Comparison of ENCODE assay signal across 1 cellular context in genomic region chr6:33420493-33421343, GRCh38.
TF ChIP-seq lines count a peak whose summit lies in the region.

No MANE protein-coding gene starts in this region.

TF ChIP-seq in K562, 482 proteins besides CTCF, POLR2A, EP300 and RAD21 (continued from another document and continues in another):
- no peak for TF ChIP-seq IRF9 (tag; IDR thresholded peaks at IDR 0.05)
- no peak for TF ChIP-seq ZNF518B (CRISPR knock-in tag; IDR thresholded peaks at IDR 0.05)
- no peak for TF ChIP-seq USF2 (CRISPR knock-in tag; IDR thresholded peaks at IDR 0.05)
- peak in 2 of 3 experiments; percentile 89 to 99; a peak in 4 of 6 replicates for TF ChIP-seq ZBTB11 (CRISPR knock-in tag; IDR thresholded peaks at IDR 0.05)
- TF ChIP-seq DEAF1 (CRISPR knock-in tag; IDR thresholded peaks at IDR 0.05) = no peak
- TF ChIP-seq, protein P1, sequence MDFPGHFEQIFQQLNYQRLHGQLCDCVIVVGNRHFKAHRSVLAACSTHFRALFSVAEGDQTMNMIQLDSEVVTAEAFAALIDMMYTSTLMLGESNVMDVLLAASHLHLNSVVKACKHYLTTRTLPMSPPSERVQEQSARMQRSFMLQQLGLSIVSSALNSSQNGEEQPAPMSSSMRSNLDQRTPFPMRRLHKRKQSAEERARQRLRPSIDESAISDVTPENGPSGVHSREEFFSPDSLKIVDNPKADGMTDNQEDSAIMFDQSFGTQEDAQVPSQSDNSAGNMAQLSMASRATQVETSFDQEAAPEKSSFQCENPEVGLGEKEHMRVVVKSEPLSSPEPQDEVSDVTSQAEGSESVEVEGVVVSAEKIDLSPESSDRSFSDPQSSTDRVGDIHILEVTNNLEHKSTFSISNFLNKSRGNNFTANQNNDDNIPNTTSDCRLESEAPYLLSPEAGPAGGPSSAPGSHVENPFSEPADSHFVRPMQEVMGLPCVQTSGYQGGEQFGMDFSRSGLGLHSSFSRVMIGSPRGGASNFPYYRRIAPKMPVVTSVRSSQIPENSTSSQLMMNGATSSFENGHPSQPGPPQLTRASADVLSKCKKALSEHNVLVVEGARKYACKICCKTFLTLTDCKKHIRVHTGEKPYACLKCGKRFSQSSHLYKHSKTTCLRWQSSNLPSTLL (IDR thresholded peaks at IDR 0.05) = 0 out of 2 replicates have a peak, but pooled peaks have one; percentile 17
- TF ChIP-seq ZNF133 (CRISPR knock-in tag; IDR thresholded peaks at IDR 0.05) = no peak
- TF ChIP-seq SNAPC5 (CRISPR knock-in tag; IDR thresholded peaks at IDR 0.05) = no peak
- TF ChIP-seq ATF1 (CRISPR knock-in tag; IDR thresholded peaks at IDR 0.05) = no peak
- TF ChIP-seq ATF1 (tag; IDR thresholded peaks at IDR 0.05) = no peak
- no peak for TF ChIP-seq ZNF445 (CRISPR knock-in tag; IDR thresholded peaks at IDR 0.05; ENCODE audit: low read depth)
- no peak for TF ChIP-seq MAFK (IDR thresholded peaks at IDR 0.05; ENCODE audit: low read length)
- no peak for TF ChIP-seq ZBTB34 (CRISPR knock-in tag; IDR thresholded peaks at IDR 0.05)
- TF ChIP-seq, protein P2, sequence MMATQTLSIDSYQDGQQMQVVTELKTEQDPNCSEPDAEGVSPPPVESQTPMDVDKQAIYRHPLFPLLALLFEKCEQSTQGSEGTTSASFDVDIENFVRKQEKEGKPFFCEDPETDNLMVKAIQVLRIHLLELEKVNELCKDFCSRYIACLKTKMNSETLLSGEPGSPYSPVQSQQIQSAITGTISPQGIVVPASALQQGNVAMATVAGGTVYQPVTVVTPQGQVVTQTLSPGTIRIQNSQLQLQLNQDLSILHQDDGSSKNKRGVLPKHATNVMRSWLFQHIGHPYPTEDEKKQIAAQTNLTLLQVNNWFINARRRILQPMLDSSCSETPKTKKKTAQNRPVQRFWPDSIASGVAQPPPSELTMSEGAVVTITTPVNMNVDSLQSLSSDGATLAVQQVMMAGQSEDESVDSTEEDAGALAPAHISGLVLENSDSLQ (IDR thresholded peaks at IDR 0.05) = peak; percentile 85
- TF ChIP-seq, protein P3, sequence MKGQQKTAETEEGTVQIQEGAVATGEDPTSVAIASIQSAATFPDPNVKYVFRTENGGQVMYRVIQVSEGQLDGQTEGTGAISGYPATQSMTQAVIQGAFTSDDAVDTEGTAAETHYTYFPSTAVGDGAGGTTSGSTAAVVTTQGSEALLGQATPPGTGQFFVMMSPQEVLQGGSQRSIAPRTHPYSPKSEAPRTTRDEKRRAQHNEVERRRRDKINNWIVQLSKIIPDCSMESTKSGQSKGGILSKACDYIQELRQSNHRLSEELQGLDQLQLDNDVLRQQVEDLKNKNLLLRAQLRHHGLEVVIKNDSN (CRISPR knock-in tag; IDR thresholded peaks at IDR 0.05) = no peak
- no peak for TF ChIP-seq PTRF (tag; IDR thresholded peaks at IDR 0.05)
- no peak for TF ChIP-seq POLR3A (IDR thresholded peaks at IDR 0.05; ENCODE audit: borderline replicate concordance, extremely low read depth, insufficient read depth, insufficient read length)
- no peak for TF ChIP-seq ID3 (CRISPR knock-in tag; IDR thresholded peaks at IDR 0.05)
- no peak for TF ChIP-seq ID3 (tag; IDR thresholded peaks at IDR 0.05)
- TF ChIP-seq, protein P4, sequence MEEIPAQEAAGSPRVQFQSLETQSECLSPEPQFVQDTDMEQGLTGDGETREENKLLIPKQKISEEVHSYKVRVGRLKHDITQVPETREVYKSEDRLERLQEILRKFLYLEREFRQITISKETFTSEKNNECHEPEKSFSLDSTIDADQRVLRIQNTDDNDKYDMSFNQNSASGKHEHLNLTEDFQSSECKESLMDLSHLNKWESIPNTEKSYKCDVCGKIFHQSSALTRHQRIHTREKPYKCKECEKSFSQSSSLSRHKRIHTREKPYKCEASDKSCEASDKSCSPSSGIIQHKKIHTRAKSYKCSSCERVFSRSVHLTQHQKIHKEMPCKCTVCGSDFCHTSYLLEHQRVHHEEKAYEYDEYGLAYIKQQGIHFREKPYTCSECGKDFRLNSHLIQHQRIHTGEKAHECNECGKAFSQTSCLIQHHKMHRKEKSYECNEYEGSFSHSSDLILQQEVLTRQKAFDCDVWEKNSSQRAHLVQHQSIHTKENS (CRISPR knock-in tag; IDR thresholded peaks at IDR 0.05) = no peak
- no peak for TF ChIP-seq MCM7 (IDR thresholded peaks at IDR 0.05)
- TF ChIP-seq HDAC2 (IDR thresholded peaks at IDR 0.05) = no peak
- TF ChIP-seq ETV1 (tag; conservative IDR thresholded peaks at IDR 0.05; ENCODE audit: low read depth) = no peak
- TF ChIP-seq HNRNPLL (IDR thresholded peaks at IDR 0.05; ENCODE audit: low read depth, low read length, poor library complexity, severe bottlenecking) = no peak
- TF ChIP-seq CBFA2T3 (IDR thresholded peaks at IDR 0.05) = peak; percentile 72
- no peak for TF ChIP-seq POLR2AphosphoS2 (IDR thresholded peaks at IDR 0.05; ENCODE audit: low read length)
- TF ChIP-seq TEAD4 (IDR thresholded peaks at IDR 0.05; ENCODE audit: low read length) = peak; percentile 55; the same call in 1 of the 2 replicates
- TF ChIP-seq TEAD4 (CRISPR knock-in tag; IDR thresholded peaks at IDR 0.05; ENCODE audit: borderline replicate concordance) = no peak
- no peak for TF ChIP-seq PHF8 (IDR thresholded peaks at IDR 0.05; ENCODE audit: borderline replicate concordance, low read length)
- TF ChIP-seq, protein P5, sequence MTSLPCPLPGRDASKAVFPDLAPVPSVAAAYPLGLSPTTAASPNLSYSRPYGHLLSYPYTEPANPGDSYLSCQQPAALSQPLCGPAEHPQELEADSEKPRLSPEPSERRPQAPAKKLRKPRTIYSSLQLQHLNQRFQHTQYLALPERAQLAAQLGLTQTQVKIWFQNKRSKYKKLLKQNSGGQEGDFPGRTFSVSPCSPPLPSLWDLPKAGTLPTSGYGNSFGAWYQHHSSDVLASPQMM (CRISPR knock-in tag; IDR thresholded peaks at IDR 0.05) = no peak
- no peak for TF ChIP-seq PBX2 (CRISPR knock-in tag; IDR thresholded peaks at IDR 0.05; ENCODE audit: low read depth)
- TF ChIP-seq PBX2 (tag; conservative IDR thresholded peaks at IDR 0.05; ENCODE audit: low read depth) = 0 out of 2 replicates have a peak, but pooled peaks have one; percentile 31
- TF ChIP-seq NCOA1 (IDR thresholded peaks at IDR 0.05; ENCODE audit: low read depth) = peak; percentile 97
- no peak for TF ChIP-seq XRCC3 (IDR thresholded peaks at IDR 0.05)
- no peak for TF ChIP-seq ZNF778 (CRISPR knock-in tag; IDR thresholded peaks at IDR 0.05)
- TF ChIP-seq NCOA6 (IDR thresholded peaks at IDR 0.05) = no peak
- TF ChIP-seq KLF13 (tag; IDR thresholded peaks at IDR 0.05; ENCODE audit: borderline replicate concordance, low read depth) = no peak
- TF ChIP-seq HDAC6 (IDR thresholded peaks at IDR 0.05; ENCODE audit: low read depth, low read length) = no peak
- TF ChIP-seq ZKSCAN8 (CRISPR knock-in tag; IDR thresholded peaks at IDR 0.05) = no peak
